Comparison of ENCODE assay signal across 9 cellular contexts in the genomic region with DNA sequence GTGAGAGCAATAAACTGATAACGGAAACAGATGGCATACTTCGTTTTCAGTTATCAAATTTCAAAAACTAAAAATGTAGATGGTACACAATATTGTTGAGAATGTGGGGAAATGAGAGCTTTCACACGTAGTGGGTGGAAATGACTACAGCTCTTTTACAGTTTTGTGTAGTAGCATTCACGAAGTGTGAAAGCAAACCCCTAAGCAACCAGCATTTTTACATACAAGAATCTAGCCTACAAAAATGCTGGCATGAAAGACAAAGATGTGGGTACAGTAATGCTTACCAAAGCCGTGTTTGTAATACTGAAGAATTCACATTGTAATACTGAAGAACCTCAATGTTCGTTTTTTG. TPM values are rescaled to one million over a fixed set of nuclear protein-coding genes. Genes with fewer than 3 reads are reported as not detected.
A peak's percentile ranks its signal among the peaks of the same experiment; 100 is the strongest.
DNase-seq lines count a peak whose midpoint lies in the region; FAIRE-seq and TF ChIP-seq lines count a peak whose summit lies in the region.
"Had no signal": no experiment of that assay in that cellular context is flagged by ENCODE, and none has a peak within 500 bp of the region (broad histone marks: within the 10 kb centered on the region; RNA-seq: fewer than 3 reads in every experiment).

No MANE protein-coding gene starts in this region.

- no peaks in the 10 kb centered on the region for H4K20me1 ChIP-seq in astrocyte (ENCODE audit: insufficient read depth, low read length)

- peaks cover 28% of the 10 kb centered on the region for H3K27me3 Mint-ChIP-seq in activated CD4-positive, alpha-beta T cell treated with anti-CD3 and anti-CD28 coated beads, Interleukin-2, amount 10 ng/mL, durations not matched to agents 7 days and 5 days
- peaks cover 22% of the 10 kb centered on the region for H3K27me3 Mint-ChIP-seq in astrocyte (ENCODE audit: low read depth, unreplicated experiment)

- H3K27me3 ChIP-seq in astrocyte (ENCODE audit: insufficient read depth, low read length): peaks cover 3% of the 10 kb centered on the region
- H3K27me3 ChIP-seq in testis: no peaks in the 10 kb centered on the region

- TF ChIP-seq POLR2A in testis (IDR thresholded peaks at IDR 0.05): no peak

- H3K36me3 ChIP-seq in astrocyte (ENCODE audit: insufficient read depth, low read length) (no peaks in the 10 kb centered on the region), kidney (ENCODE audit: control insufficient read depth in 1 of 2, insufficient read depth in 2 of 2, low read length in 2 of 2) (no peaks in the 10 kb centered on the region), testis (ENCODE audit: low read depth, missing control alignments) (no peaks in the 10 kb centered on the region)

- peaks cover 14% of the 10 kb centered on the region for H3K4me1 Mint-ChIP-seq in activated CD4-positive, alpha-beta T cell treated with anti-CD3 and anti-CD28 coated beads, Interleukin-2, amount 10 ng/mL, durations not matched to agents 7 days and 5 days
- H3K4me1 Mint-ChIP-seq in astrocyte (ENCODE audit: low read depth, unreplicated experiment): peaks cover 2% of the 10 kb centered on the region

- H3K9me3 ChIP-seq in astrocyte (ENCODE audit: insufficient read depth, low read depth, low read length) (peaks cover 5% of the 10 kb centered on the region), kidney (ENCODE audit: control insufficient read depth in 1 of 2, low read length in 2 of 2) (peaks cover 0 to 4% of the 10 kb centered on the region in 2 donors), testis (no peaks in the 10 kb centered on the region)

- no peaks in the 10 kb centered on the region for H3K79me2 ChIP-seq in astrocyte (ENCODE audit: insufficient read depth, low read length)

- DNase-seq in activated CD4-positive, alpha-beta T cell treated with anti-CD3 and anti-CD28 coated beads, Interleukin-2, amount 10 ng/mL, durations not matched to agents 7 days and 5 days: no peak
- DNase-seq in activated CD4-positive, alpha-beta T cell treated with anti-CD3 and anti-CD28 coated beads, Interleukin-2, amount 50 U/mL, for 48 hours: no peak
- DNase-seq in astrocyte (ENCODE audit: low read depth): no peak
- no peak for DNase-seq in kidney
- no peak for DNase-seq in testis
- DNase-seq in NCI-H526 (lab: John Stamatoyannopoulos, UW): no peak
- DNase-seq in urothelium cell line (ENCODE audit: low spot score): no peak
- no peak for DNase-seq in AG08396 (ENCODE audit: low spot score)
- DNase-seq: ACHN had no signal

- CTCF ChIA-PET in activated CD4-positive, alpha-beta T cell treated with anti-CD3 and anti-CD28 coated beads, Interleukin-2, amount 10 ng/mL, durations not matched to agents 7 days and 5 days (lab: Charles Lee): no interaction called here

- POLR2A ChIA-PET in activated CD4-positive, alpha-beta T cell treated with anti-CD3 and anti-CD28 coated beads, Interleukin-2, amount 10 ng/mL, durations not matched to agents 7 days and 5 days (lab: Charles Lee): no interaction called here

- WGBS in testis, 2 donors: 16 to 29% methylated on average over 6 of the region's 6 CpGs

- H3K4me3 Mint-ChIP-seq in activated CD4-positive, alpha-beta T cell treated with anti-CD3 and anti-CD28 coated beads, Interleukin-2, amount 10 ng/mL, durations not matched to agents 7 days and 5 days: peak overlapping the region; percentile 69
- no peak overlapping the region for H3K4me3 Mint-ChIP-seq in astrocyte (ENCODE audit: unreplicated experiment)

- peak overlapping the region; percentile 61 for H3K4me3 ChIP-seq in astrocyte (ENCODE audit: insufficient read depth, low read depth, low read length)
- H3K4me3 ChIP-seq in kidney (ENCODE audit: low read length in 2 of 2): peak overlapping the region; percentile 68 to 75
- H3K4me3 ChIP-seq in testis: peak overlapping the region; percentile 49 to 63

- H3K4me1 ChIP-seq in astrocyte (ENCODE audit: insufficient read depth, low read length): peaks cover 8% of the 10 kb centered on the region
- no peaks in the 10 kb centered on the region for H3K4me1 ChIP-seq in kidney (ENCODE audit: control insufficient read depth in 1 of 2, insufficient read depth in 1 of 2, low read depth in 1 of 2, low read length in 2 of 2)
- no peaks in the 10 kb centered on the region for H3K4me1 ChIP-seq in testis

- peak overlapping the region; percentile 84 for H3K4me2 ChIP-seq in astrocyte (ENCODE audit: low read length)

- H3K9ac ChIP-seq in astrocyte (ENCODE audit: low read length): no peak overlapping the region
- peak overlapping the region in 1 of 2 donors; percentile 36 for H3K9ac ChIP-seq in kidney (ENCODE audit: low read length in 2 of 2)

- H3K36me3 Mint-ChIP-seq in activated CD4-positive, alpha-beta T cell treated with anti-CD3 and anti-CD28 coated beads, Interleukin-2, amount 10 ng/mL, durations not matched to agents 7 days and 5 days (ENCODE audit: low read depth): peaks cover 9% of the 10 kb centered on the region
- peaks cover 3% of the 10 kb centered on the region for H3K36me3 Mint-ChIP-seq in astrocyte (ENCODE audit: low read depth, unreplicated experiment)

- no peak for FAIRE-seq in astrocyte (lab: Jason Lieb, UNC)
- FAIRE-seq in kidney (lab: Jason Lieb, UNC): no peak
- no peak for FAIRE-seq in urothelium cell line (lab: Jason Lieb, UNC)

- peaks cover 24% of the 10 kb centered on the region for H3K9me3 Mint-ChIP-seq in activated CD4-positive, alpha-beta T cell treated with anti-CD3 and anti-CD28 coated beads, Interleukin-2, amount 10 ng/mL, durations not matched to agents 7 days and 5 days
- H3K9me3 Mint-ChIP-seq in astrocyte (ENCODE audit: unreplicated experiment): peaks cover 17% of the 10 kb centered on the region

- peak overlapping the region; percentile 98 for H2AFZ ChIP-seq in astrocyte (ENCODE audit: low read depth, low read length)

- TF ChIP-seq CTCF in astrocyte (IDR thresholded peaks at IDR 0.05; ENCODE audit: insufficient read depth, low read depth, low read length) (no peak), kidney (IDR thresholded peaks at IDR 0.05; ENCODE audit: borderline replicate concordance, extremely low read depth, insufficient read depth) (no peak), testis (IDR thresholded peaks at IDR 0.05) (no peak)

- H3K27ac ChIP-seq in astrocyte (ENCODE audit: low read depth, low read length): no peak overlapping the region
- H3K27ac ChIP-seq in kidney (ENCODE audit: low read depth in 2 of 2, low read length in 2 of 2): no peak overlapping the region
- no peak overlapping the region for H3K27ac ChIP-seq in testis

- no peak overlapping the region for H3K27ac Mint-ChIP-seq in activated CD4-positive, alpha-beta T cell treated with anti-CD3 and anti-CD28 coated beads, Interleukin-2, amount 10 ng/mL, durations not matched to agents 7 days and 5 days
- H3K27ac Mint-ChIP-seq in astrocyte (ENCODE audit: unreplicated experiment): no peak overlapping the region

- intact Hi-C loops in kidney (cut with DNase I): no loop called here
- intact Hi-C loops in testis (cut with DNase I; ENCODE audit: low total_unique reads): no loop called here

RNA-seq across cellular contexts. Expression of a gene that starts 6.3 kb away (rescaled TPM):
- total RNA-seq in activated CD4-positive, alpha-beta T cell treated with anti-CD3 and anti-CD28 coated beads, Interleukin-2, amount 10 ng/mL, durations not matched to agents 7 days and 5 days: 1 to 10 TPM; 6.1 to 7.4 TPM
- 10.1 and 11.9 TPM in 2 replicates for total RNA-seq in astrocyte
- 12.7 TPM for total RNA-seq in kidney
- 3.3 TPM for polyA plus RNA-seq in kidney (ENCODE audit: insufficient read depth, low read depth, low replicate concordance)
- total RNA-seq in testis: 10 to 100 TPM in 1 of 2 donors, 1 to 10 TPM in 1; 6.9 to 10.7 TPM
- polyA plus RNA-seq in testis (ENCODE audit: insufficient read depth, low read depth, low replicate concordance): 2.9 TPM

RNA-seq across cellular contexts. Expression of a gene that starts 18.6 kb away (rescaled TPM):
- total RNA-seq in activated CD4-positive, alpha-beta T cell treated with anti-CD3 and anti-CD28 coated beads, Interleukin-2, amount 10 ng/mL, durations not matched to agents 7 days and 5 days: under 1 TPM; 0.62 to 0.79 TPM
- total RNA-seq in astrocyte (not detected in 2 replicates), kidney (4.2 TPM), testis (10 to 100 TPM in 1 of 2 donors, 1 to 10 TPM in 1; 4.9 to 14.7 TPM)
- polyA plus RNA-seq in kidney (ENCODE audit: insufficient read depth, low read depth, low replicate concordance) (1.8 TPM), testis (ENCODE audit: insufficient read depth, low read depth, low replicate concordance) (12.6 TPM)

RNA-seq across cellular contexts. Expression of a gene that starts 40.1 kb away (rescaled TPM):
- 10 to 100 TPM; 31.9 to 34.5 TPM for total RNA-seq in activated CD4-positive, alpha-beta T cell treated with anti-CD3 and anti-CD28 coated beads, Interleukin-2, amount 10 ng/mL, durations not matched to agents 7 days and 5 days
- total RNA-seq in astrocyte (2.6 and 3.6 TPM in 2 replicates), kidney (6.1 TPM), testis (1 to 10 TPM; 2.3 to 4.6 TPM)
- polyA plus RNA-seq in kidney (ENCODE audit: insufficient read depth, low read depth, low replicate concordance) (0.80 TPM), testis (ENCODE audit: insufficient read depth, low read depth, low replicate concordance) (4.1 TPM)
